Comparison of ENCODE assay signal across 20 cellular contexts in genomic region chr6:105034470-105034869, GRCh38.
"Had no signal": no experiment of that assay in that cellular context is flagged by ENCODE, and none has a peak within 500 bp of the region (broad histone marks: within the 10 kb centered on the region; RNA-seq: fewer than 3 reads in every experiment).

No MANE protein-coding gene starts in this region.

- H3K4me1 Mint-ChIP-seq: activated CD4-positive, alpha-beta T cell treated with anti-CD3 and anti-CD28 coated beads, Interleukin-2, amount 10 ng/mL, durations not matched to agents 24 days and 14 days; activated naive CD4-positive, alpha-beta T cell treated with anti-CD3 and anti-CD28 coated beads, Interleukin-2, amount 10 ng/mL, durations not matched to agents 7 days and 5 days; central memory CD8-positive, alpha-beta T cell; stimulated activated effector memory CD8-positive, alpha-beta T cell treated with anti-CD3 and anti-CD28 coated beads, Interleukin-12 subunit alpha, Interleukin-12 subunit beta, amount 100 ng/mL, for 72 hours had no signal

- H3K9me3 Mint-ChIP-seq: activated CD4-positive, alpha-beta T cell treated with anti-CD3 and anti-CD28 coated beads, Interleukin-2, amount 10 ng/mL, durations not matched to agents 24 days and 14 days; activated naive CD4-positive, alpha-beta T cell treated with anti-CD3 and anti-CD28 coated beads, Interleukin-2, amount 10 ng/mL, durations not matched to agents 7 days and 5 days; activated T-cell treated with anti-CD3 and anti-CD28 coated beads, Interleukin-2, amount 50 U/mL, for 24 hours; activated T-helper 2 cell treated with anti-CD3 and anti-CD28 coated beads, Interferon-gamma antibody, Interleukin-2, Interleukin-4, amounts not matched to agents 10 μg/mL and 5 μg/mL and 100 μg/mL, durations not matched to agents 14 hours and 24 hours and 36 hours; central memory CD8-positive, alpha-beta T cell; stimulated activated effector memory CD8-positive, alpha-beta T cell treated with anti-CD3 and anti-CD28 coated beads, Interleukin-12 subunit alpha, Interleukin-12 subunit beta, amount 100 ng/mL, for 72 hours had no signal

- H3K4me3 ChIP-seq: colonic mucosa, left ventricle myocardium inferior, pancreas, smooth muscle cell, thoracic aorta, upper lobe of left lung had no signal

- H3K4me3 Mint-ChIP-seq: activated CD4-positive, alpha-beta T cell treated with anti-CD3 and anti-CD28 coated beads, Interleukin-2, amount 10 ng/mL, durations not matched to agents 24 days and 14 days; activated CD8-positive, alpha-beta T cell treated with anti-CD3 and anti-CD28 coated beads, Interleukin-2, amount 10 ng/mL, durations not matched to agents 7 days and 5 days; activated naive CD4-positive, alpha-beta T cell treated with anti-CD3 and anti-CD28 coated beads, Interleukin-2, amount 10 ng/mL, durations not matched to agents 7 days and 5 days; activated T-cell treated with anti-CD3 and anti-CD28 coated beads, Interleukin-2, amount 50 U/mL, for 24 hours; central memory CD8-positive, alpha-beta T cell; stimulated activated effector memory CD8-positive, alpha-beta T cell treated with anti-CD3 and anti-CD28 coated beads, Interleukin-12 subunit alpha, Interleukin-12 subunit beta, amount 100 ng/mL, for 72 hours had no signal

- H3K27me3 ChIP-seq: brain microvascular endothelial cell, colonic mucosa, upper lobe of left lung had no signal

- H3K27ac Mint-ChIP-seq: activated CD4-positive, alpha-beta T cell treated with anti-CD3 and anti-CD28 coated beads, Interleukin-2, amount 10 ng/mL, durations not matched to agents 24 days and 14 days; activated CD8-positive, alpha-beta T cell treated with anti-CD3 and anti-CD28 coated beads, Interleukin-2, amount 10 ng/mL, durations not matched to agents 7 days and 5 days; activated naive CD4-positive, alpha-beta T cell treated with anti-CD3 and anti-CD28 coated beads, Interleukin-2, amount 10 ng/mL, durations not matched to agents 7 days and 5 days; activated T-cell treated with anti-CD3 and anti-CD28 coated beads, Interleukin-2, amount 50 U/mL, for 24 hours; activated T-helper 2 cell treated with anti-CD3 and anti-CD28 coated beads, Interferon-gamma antibody, Interleukin-2, Interleukin-4, amounts not matched to agents 10 μg/mL and 5 μg/mL and 100 μg/mL, durations not matched to agents 14 hours and 24 hours and 36 hours; stimulated activated effector memory CD8-positive, alpha-beta T cell treated with anti-CD3 and anti-CD28 coated beads, Interleukin-12 subunit alpha, Interleukin-12 subunit beta, amount 100 ng/mL, for 72 hours had no signal

- DNase-seq: activated CD4-positive, alpha-beta T cell treated with anti-CD3 and anti-CD28 coated beads, Interleukin-2, amount 10 ng/mL, durations not matched to agents 24 days and 14 days; activated CD8-positive, alpha-beta T cell treated with anti-CD3 and anti-CD28 coated beads, Interleukin-2, amount 10 ng/mL, durations not matched to agents 7 days and 5 days; activated naive CD4-positive, alpha-beta T cell treated with anti-CD3 and anti-CD28 coated beads, Interleukin-2, amount 10 ng/mL, durations not matched to agents 7 days and 5 days; activated T-cell treated with anti-CD3 and anti-CD28 coated beads, Interleukin-2, amount 50 U/mL, for 24 hours; aorta; brain microvascular endothelial cell; colonic mucosa; head of caudate nucleus; left ventricle myocardium inferior; mammary epithelial cell; pancreas; stimulated activated CD4-positive, alpha-beta T cell treated with anti-CD3 and anti-CD28 coated beads, Interleukin-4, amount 100 ng/mL, for 24 hours; T1000; upper lobe of left lung had no signal

- H3K9me3 ChIP-seq: colonic mucosa, left ventricle myocardium inferior, pancreas, thoracic aorta, upper lobe of left lung had no signal

- H3K36me3 ChIP-seq: brain microvascular endothelial cell, colonic mucosa, left ventricle myocardium inferior, pancreas, thoracic aorta, upper lobe of left lung had no signal

- H3K4me2 ChIP-seq: smooth muscle cell had no signal

- H3K36me3 Mint-ChIP-seq: activated naive CD4-positive, alpha-beta T cell treated with anti-CD3 and anti-CD28 coated beads, Interleukin-2, amount 10 ng/mL, durations not matched to agents 7 days and 5 days; stimulated activated effector memory CD8-positive, alpha-beta T cell treated with anti-CD3 and anti-CD28 coated beads, Interleukin-12 subunit alpha, Interleukin-12 subunit beta, amount 100 ng/mL, for 72 hours had no signal

- ATAC-seq: activated CD8-positive, alpha-beta T cell treated with anti-CD3 and anti-CD28 coated beads, Interleukin-2, amount 10 ng/mL, durations not matched to agents 7 days and 5 days; pancreas; sciatic nerve; stimulated activated effector memory CD8-positive, alpha-beta T cell treated with anti-CD3 and anti-CD28 coated beads, Interleukin-12 subunit alpha, Interleukin-12 subunit beta, amount 100 ng/mL, for 72 hours had no signal

- H3K4me1 ChIP-seq: colonic mucosa, left ventricle myocardium inferior, pancreas, upper lobe of left lung had no signal

- H3K27ac ChIP-seq: brain microvascular endothelial cell, colonic mucosa, left ventricle myocardium inferior, pancreas, thoracic aorta, upper lobe of left lung had no signal
